Comparison of ENCODE assay signal across 29 cellular contexts in the genomic region with DNA sequence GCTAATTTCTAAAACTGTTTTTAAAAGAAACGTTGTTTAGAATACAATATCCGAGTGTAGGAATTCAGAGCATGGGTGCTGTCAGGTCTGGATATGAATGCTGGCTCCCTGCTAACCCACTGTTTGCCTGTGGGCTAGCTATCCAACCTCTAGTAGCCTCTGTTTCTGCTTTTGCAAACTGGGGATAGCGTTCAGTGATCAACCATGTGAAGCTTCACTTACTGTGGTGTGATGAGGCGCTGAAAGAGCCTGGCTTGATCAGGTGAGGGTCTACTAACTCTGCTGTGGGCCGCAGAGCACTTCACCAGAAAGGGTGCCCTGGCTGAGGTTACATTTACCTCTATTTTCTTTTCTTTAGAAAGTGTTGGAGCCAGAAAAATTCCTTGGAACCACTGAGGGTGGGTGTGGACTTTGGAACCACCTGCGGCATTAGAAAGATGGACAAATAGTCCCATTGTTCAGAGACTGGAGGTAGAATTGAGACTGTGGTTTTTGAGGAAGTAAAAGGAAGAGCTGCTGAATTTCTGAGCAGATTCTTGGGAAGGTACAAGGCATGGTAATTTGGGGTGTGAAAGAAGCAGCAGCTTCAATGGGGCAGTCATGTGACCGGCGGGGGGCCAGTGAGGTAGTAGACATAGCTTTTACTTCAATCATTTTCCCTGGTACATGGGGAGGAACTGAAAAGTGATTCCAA. TPM values are rescaled to one million over a fixed set of nuclear protein-coding genes. Genes with fewer than 3 reads are reported as not detected.
DNase-seq lines count a peak whose midpoint lies in the region; ATAC-seq, FAIRE-seq and TF ChIP-seq lines count a peak whose summit lies in the region.
"Had no signal": no experiment of that assay in that cellular context is flagged by ENCODE, and none has a peak within 500 bp of the region (broad histone marks: within the 10 kb centered on the region; RNA-seq: fewer than 3 reads in every experiment).

No MANE protein-coding gene starts in this region.

- intact Hi-C loops in uterus (cut with DNase I; ENCODE audit: low total_unique reads) = no loop called here

- H3K27ac Mint-ChIP-seq in activated T-cell treated with anti-CD3 and anti-CD28 coated beads, Interleukin-2, amount 50 U/mL, for 24 hours = peak overlapping the region; percentile 90
- peak overlapping the region; percentile 78 for H3K27ac Mint-ChIP-seq in activated T-helper 17 cell treated with anti-CD3 and anti-CD28 coated beads, Interleukin-2, amount 50 U/mL, for 72 hours

- FAIRE-seq in GM12892 (lab: Jason Lieb, UNC) = peak; percentile 76
- FAIRE-seq: A549, bronchial epithelial cell, H54, kidney had no signal

- no peak overlapping the region for H3K4me2 ChIP-seq in smooth muscle cell
- H3K4me2 ChIP-seq: A549 had no signal

- H3K27me3 ChIP-seq in smooth muscle cell (ENCODE audit: low read depth) (peaks cover 34% of the 10 kb centered on the region), uterus (no peaks in the 10 kb centered on the region)
- H3K27me3 ChIP-seq: BLaER1, gastroesophageal sphincter, tibial artery had no signal

- no peaks in the 10 kb centered on the region for H3K9me3 Mint-ChIP-seq in activated T-cell treated with anti-CD3 and anti-CD28 coated beads, Interleukin-2, amount 50 U/mL, for 24 hours
- peaks cover 3% of the 10 kb centered on the region for H3K9me3 Mint-ChIP-seq in activated T-helper 17 cell treated with anti-CD3 and anti-CD28 coated beads, Interleukin-2, amount 50 U/mL, for 72 hours

- H2AFZ ChIP-seq in smooth muscle cell (ENCODE audit: low read depth) = no peak overlapping the region

- H3K27ac ChIP-seq in smooth muscle cell (ENCODE audit: low read depth) (no peak overlapping the region), uterus (no peak overlapping the region)
- H3K27ac ChIP-seq: A549, BLaER1, gastroesophageal sphincter, HL-60, SK-N-MC, tibial artery, VCaP had no signal

- peak overlapping the region; percentile 7 for H3K9ac ChIP-seq in smooth muscle cell (ENCODE audit: low read depth)
- H3K9ac ChIP-seq: BLaER1 had no signal

- no peaks in the 10 kb centered on the region for H3K9me3 ChIP-seq in smooth muscle cell (replicated peaks; ENCODE audit: low read depth)
- H3K9me3 ChIP-seq in uterus = no peaks in the 10 kb centered on the region
- H3K9me3 ChIP-seq: A549, BLaER1, gastroesophageal sphincter, lower lobe of right lung, tibial artery had no signal

- no peaks in the 10 kb centered on the region for H3K27me3 Mint-ChIP-seq in activated T-cell treated with anti-CD3 and anti-CD28 coated beads, Interleukin-2, amount 50 U/mL, for 24 hours
- H3K27me3 Mint-ChIP-seq in activated T-helper 17 cell treated with anti-CD3 and anti-CD28 coated beads, Interleukin-2, amount 50 U/mL, for 72 hours = no peaks in the 10 kb centered on the region

- peaks cover 93% of the 10 kb centered on the region for H3K4me1 Mint-ChIP-seq in activated T-cell treated with anti-CD3 and anti-CD28 coated beads, Interleukin-2, amount 50 U/mL, for 24 hours (ENCODE audit: low read depth)
- H3K4me1 Mint-ChIP-seq in activated T-helper 17 cell treated with anti-CD3 and anti-CD28 coated beads, Interleukin-2, amount 50 U/mL, for 72 hours = peaks cover 70% of the 10 kb centered on the region

- WGBS in smooth muscle cell (ENCODE audit: low lambda C conversion rate) = 97% methylated on average over 8 of the region's 8 CpGs

- no peak for TF ChIP-seq POLR2A in GM12892 (IDR thresholded peaks at IDR 0.05; ENCODE audit: low read depth, low read length)
- no peak for TF ChIP-seq POLR2A in uterus (IDR thresholded peaks at IDR 0.05)

- H3K4me1 ChIP-seq in smooth muscle cell (ENCODE audit: low read depth) (peaks cover 8% of the 10 kb centered on the region), uterus (no peaks in the 10 kb centered on the region)
- H3K4me1 ChIP-seq: gastroesophageal sphincter, lower lobe of right lung, tibial artery had no signal

- no peak for DNase-seq in activated T-cell treated with anti-CD3 and anti-CD28 coated beads, Interleukin-2, amount 50 U/mL, for 24 hours
- no peak for DNase-seq in activated T-cell treated with anti-CD3 and anti-CD28 coated beads, Interleukin-2, amount 50 U/mL, for 1 hour
- DNase-seq in GM12892 (ENCODE audit: insufficient read length) (no peak), smooth muscle cell (lab: John Stamatoyannopoulos, UW; ENCODE audit: unreplicated experiment) (no peak), uterus (no peak), NCI-H2171 treated with DMSO at 0.1 percent for 48 hours (lab: John Stamatoyannopoulos, UW) (no peak), mesenteric fat pad (ENCODE audit: low spot score) (no peak)
- DNase-seq: activated CD8-positive, alpha-beta memory T cell treated with anti-CD3 and anti-CD28 coated beads for 24 hours; cortex of kidney; EL; kidney; lower lobe of right lung; MM.1S; NCI-H1417 treated with DMSO at 0.1 percent for 48 hours; NCI-H510A; nucleus accumbens; stimulated activated CD4-positive, alpha-beta T cell treated with anti-CD3 and anti-CD28 coated beads, Interleukin-1b, Interleukin-23, amount 100 ng/mL, for 48 hours; stimulated activated naive CD4-positive, alpha-beta T cell; tibial artery had no signal

- no peaks in the 10 kb centered on the region for H3K36me3 ChIP-seq in smooth muscle cell (ENCODE audit: low read depth)
- no peaks in the 10 kb centered on the region for H3K36me3 ChIP-seq in uterus
- H3K36me3 ChIP-seq: gastroesophageal sphincter, lower lobe of right lung, tibial artery had no signal

- ATAC-seq in activated T-helper 17 cell treated with anti-CD3 and anti-CD28 coated beads, Interleukin-2, amount 50 U/mL, for 72 hours (replicated peaks) = no peak
- ATAC-seq: A549, gastroesophageal sphincter had no signal

- H3F3A ChIP-seq in smooth muscle cell (ENCODE audit: low read depth) = no peaks in the 10 kb centered on the region

- no peak overlapping the region for H3K4me3 Mint-ChIP-seq in activated T-cell treated with anti-CD3 and anti-CD28 coated beads, Interleukin-2, amount 50 U/mL, for 24 hours
- H3K4me3 Mint-ChIP-seq in activated T-helper 17 cell treated with anti-CD3 and anti-CD28 coated beads, Interleukin-2, amount 50 U/mL, for 72 hours = no peak overlapping the region

- TF ChIP-seq CTCF in smooth muscle cell (IDR thresholded peaks at IDR 0.05; ENCODE audit: borderline replicate concordance, insufficient read depth, poor library complexity, severe bottlenecking) (no peak), uterus (IDR thresholded peaks at IDR 0.05) (no peak)

- no peaks in the 10 kb centered on the region for H4K20me1 ChIP-seq in smooth muscle cell (ENCODE audit: low read depth)

- no peaks in the 10 kb centered on the region for H3K79me2 ChIP-seq in smooth muscle cell (ENCODE audit: low read depth)

- H3K4me3 ChIP-seq in smooth muscle cell (no peak overlapping the region), uterus (no peak overlapping the region)
- H3K4me3 ChIP-seq: A549, BLaER1, gastroesophageal sphincter, lower lobe of right lung, SK-N-MC, tibial artery had no signal

- H3K36me3 Mint-ChIP-seq in activated T-cell treated with anti-CD3 and anti-CD28 coated beads, Interleukin-2, amount 50 U/mL, for 24 hours (ENCODE audit: low read depth) = peaks cover 88% of the 10 kb centered on the region
- peaks cover 89% of the 10 kb centered on the region for H3K36me3 Mint-ChIP-seq in activated T-helper 17 cell treated with anti-CD3 and anti-CD28 coated beads, Interleukin-2, amount 50 U/mL, for 72 hours (ENCODE audit: low read depth)

RNA-seq across cellular contexts. Expression of a gene that starts 10.3 kb away (rescaled TPM):
- 105 TPM for polyA plus RNA-seq in GM12892 (2012; ENCODE audit: missing spikeins)
- total RNA-seq in activated T-helper 17 cell treated with anti-CD3 and anti-CD28 coated beads, Interleukin-2, amount 50 U/mL, for 72 hours = 10 to 100 TPM; 31.3 to 32.2 TPM
- total RNA-seq in smooth muscle cell (not detected in 2 replicates), uterus (10 to 100 TPM in 1 of 4 donors, 1 to 10 TPM in 1, under 1 TPM in 2; 0.26 to 13.8 (median 3.4) TPM), mesenteric fat pad (3.0 TPM)
- 0.06 and 0.48 TPM in 2 replicates for polyA plus RNA-seq in smooth muscle cell
- total RNA-seq: RPMI7951 had no signal
